In the genomic region with DNA sequence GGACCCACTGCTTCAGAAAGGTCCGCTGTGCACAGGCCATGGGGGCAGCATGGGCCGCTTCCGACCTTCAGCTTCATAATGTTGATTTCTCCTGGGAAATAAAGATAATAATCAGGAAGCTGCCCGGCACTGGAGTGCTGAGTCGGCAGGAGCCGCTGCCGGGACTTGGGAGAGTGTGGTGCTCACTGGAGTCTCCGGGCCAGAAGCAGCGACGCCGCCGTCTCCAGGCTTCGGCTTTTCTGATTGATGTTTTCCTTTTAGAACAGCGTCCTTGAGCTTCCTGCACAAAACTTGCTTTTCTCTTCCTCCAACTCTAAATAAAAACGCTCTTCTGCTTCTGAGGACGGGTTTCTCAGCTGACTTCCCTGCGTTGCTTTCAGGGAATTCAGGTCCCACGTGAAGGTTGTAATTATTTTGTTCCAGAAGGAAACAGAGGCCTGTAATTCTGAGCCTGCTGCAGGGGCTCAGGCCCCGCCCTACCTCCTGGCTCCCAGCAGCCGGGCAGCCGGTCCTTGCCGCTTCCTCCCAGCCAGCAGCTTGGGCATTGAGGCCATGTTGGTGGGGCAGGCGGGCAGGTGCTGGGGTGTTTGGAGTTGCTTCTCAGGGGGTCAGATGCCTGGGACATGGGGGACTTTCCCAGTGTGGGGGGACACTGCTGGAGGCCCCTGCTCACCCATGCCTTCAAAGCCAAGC, we compare ENCODE assay signal across 10 cellular contexts. TPM values are rescaled to one million over a fixed set of nuclear protein-coding genes. Genes with fewer than 3 reads are reported as not detected.
A peak's percentile ranks its signal among the peaks of the same experiment; 100 is the strongest.
DNase-seq lines count a peak whose midpoint lies in the region; ATAC-seq, FAIRE-seq and TF ChIP-seq lines count a peak whose summit lies in the region.
"Had no signal": no experiment of that assay in that cellular context is flagged by ENCODE, and none has a peak within 500 bp of the region (broad histone marks: within the 10 kb centered on the region; RNA-seq: fewer than 3 reads in every experiment).

No MANE protein-coding gene starts in this region.

- no peaks in the 10 kb centered on the region for H3K27me3 ChIP-seq in GM23338 (ENCODE audit: insufficient read depth)
- no peaks in the 10 kb centered on the region for H3K27me3 ChIP-seq in brain microvascular endothelial cell (replicated peaks)

- no peak overlapping the region for H2AFZ ChIP-seq in GM23338

- H3K4me2 ChIP-seq in GM23338: no peak overlapping the region

- in situ Hi-C loops in brain microvascular endothelial cell (cut with HindIII; ENCODE audit: low pct_ligation_motif_present, low sequenced_read_pairs): no loop called here

- H3K4me3 ChIP-seq in GM23338: no peak overlapping the region
- H3K4me3 ChIP-seq in brain microvascular endothelial cell (ENCODE audit: low read depth, low read length): no peak overlapping the region
- H3K4me3 ChIP-seq in kidney (ENCODE audit: low read length in 2 of 2): no peak overlapping the region
- H3K4me3 ChIP-seq in skin epidermis: no peak overlapping the region

- no peak overlapping the region; the same call in 2 of the 3 replicates for H3K4me3 Mint-ChIP-seq in GM23338
- H3K4me3 Mint-ChIP-seq in activated naive CD8-positive, alpha-beta T cell treated with anti-CD3 and anti-CD28 coated beads, Interleukin-2, amount 50 U/mL, for 24 hours: no peak overlapping the region

- H3K36me3 Mint-ChIP-seq in GM23338 (ENCODE audit: low read depth): peaks cover 4% of the 10 kb centered on the region; the same call in 2 of the 3 replicates
- no peaks in the 10 kb centered on the region for H3K36me3 Mint-ChIP-seq in activated naive CD8-positive, alpha-beta T cell treated with anti-CD3 and anti-CD28 coated beads, Interleukin-2, amount 50 U/mL, for 24 hours (ENCODE audit: low read depth)

- H3K4me1 ChIP-seq in GM23338 (ENCODE audit: insufficient read depth): peaks cover 25% of the 10 kb centered on the region; the same call in 1 of the 2 replicates
- H3K4me1 ChIP-seq in kidney (ENCODE audit: control insufficient read depth in 1 of 2, insufficient read depth in 1 of 2, low read depth in 1 of 2, low read length in 2 of 2): peaks cover 27 to 79% of the 10 kb centered on the region in 2 donors

- no peaks in the 10 kb centered on the region for H3K9me2 ChIP-seq in GM23338 (ENCODE audit: insufficient read depth)

- TF ChIP-seq CTCF in GM23338 (conservative IDR thresholded peaks at IDR 0.05; ENCODE audit: low read depth in 2 of 2): no peak
- peak; percentile 3 for TF ChIP-seq CTCF in brain microvascular endothelial cell (IDR thresholded peaks at IDR 0.05; ENCODE audit: low read depth, low read length, missing control alignments)
- peak; percentile 8 for TF ChIP-seq CTCF in kidney (IDR thresholded peaks at IDR 0.05; ENCODE audit: borderline replicate concordance, extremely low read depth, insufficient read depth)

- intact Hi-C loops in kidney (cut with DNase I): no loop called here

- H3F3A ChIP-seq in GM23338 (replicated peaks; ENCODE audit: low read depth): no peaks in the 10 kb centered on the region

- ATAC-seq in GM23338: no peak
- no peak for ATAC-seq in HG02884 (IDR thresholded peaks at IDR 0.05; ENCODE audit: unreplicated experiment)
- no peak for ATAC-seq in activated naive CD8-positive, alpha-beta T cell treated with anti-CD3 and anti-CD28 coated beads, Interleukin-2, amount 50 U/mL, for 24 hours
- ATAC-seq in GM19397 (IDR thresholded peaks at IDR 0.05; ENCODE audit: unreplicated experiment): no peak
- ATAC-seq: HCT116 had no signal

- H3K27ac Mint-ChIP-seq in GM23338: 0 out of 2 replicates have a peak overlapping the region, but pooled peaks have one; percentile 78
- H3K27ac Mint-ChIP-seq in activated naive CD8-positive, alpha-beta T cell treated with anti-CD3 and anti-CD28 coated beads, Interleukin-2, amount 50 U/mL, for 24 hours: no peak overlapping the region

- H3K9ac ChIP-seq in kidney (ENCODE audit: low read length in 2 of 2): peak overlapping the region; percentile 48

- no peaks in the 10 kb centered on the region for H3K79me2 ChIP-seq in GM23338 (replicated peaks; ENCODE audit: insufficient read depth)

- H3K9me3 Mint-ChIP-seq in GM23338: no peaks in the 10 kb centered on the region
- no peaks in the 10 kb centered on the region for H3K9me3 Mint-ChIP-seq in activated naive CD8-positive, alpha-beta T cell treated with anti-CD3 and anti-CD28 coated beads, Interleukin-2, amount 50 U/mL, for 24 hours

- FAIRE-seq in kidney (lab: Jason Lieb, UNC): no peak
- FAIRE-seq: RCC 7860 had no signal

- peaks cover 22% of the 10 kb centered on the region for H3K27me3 Mint-ChIP-seq in GM23338 (ENCODE audit: insufficient read depth, low read depth, poor library complexity)
- no peaks in the 10 kb centered on the region for H3K27me3 Mint-ChIP-seq in activated naive CD8-positive, alpha-beta T cell treated with anti-CD3 and anti-CD28 coated beads, Interleukin-2, amount 50 U/mL, for 24 hours

- H3K9me3 ChIP-seq in kidney (ENCODE audit: control insufficient read depth in 1 of 2, low read length in 2 of 2): no peaks in the 10 kb centered on the region

- H4K20me1 ChIP-seq in GM23338 (replicated peaks; ENCODE audit: insufficient read depth): no peaks in the 10 kb centered on the region

- peaks cover 48% of the 10 kb centered on the region for H3K4me1 Mint-ChIP-seq in GM23338
- peaks cover 7% of the 10 kb centered on the region for H3K4me1 Mint-ChIP-seq in activated naive CD8-positive, alpha-beta T cell treated with anti-CD3 and anti-CD28 coated beads, Interleukin-2, amount 50 U/mL, for 24 hours

- DNase-seq in GM23338 (ENCODE audit: low spot score) (no peak), brain microvascular endothelial cell (no peak), kidney (peak; percentile 91), activated gamma-delta T cell treated with Interleukin-2 at 50 U/mL for 16 hours (no peak)
- DNase-seq in activated naive CD8-positive, alpha-beta T cell treated with anti-CD3 and anti-CD28 coated beads, Interleukin-2, amount 50 U/mL, for 24 hours: no peak

- no peaks in the 10 kb centered on the region for H3K36me3 ChIP-seq in GM23338 (ENCODE audit: insufficient read depth)
- H3K36me3 ChIP-seq in brain microvascular endothelial cell (replicated peaks): no peaks in the 10 kb centered on the region
- peaks cover 0 to 2% of the 10 kb centered on the region in 2 donors for H3K36me3 ChIP-seq in kidney (ENCODE audit: control insufficient read depth in 1 of 2, insufficient read depth in 2 of 2, low read length in 2 of 2)

- H3K27ac ChIP-seq in GM23338 (ENCODE audit: low read depth): peak overlapping the region; percentile 74; the same call in 1 of the 2 replicates
- no peak overlapping the region for H3K27ac ChIP-seq in brain microvascular endothelial cell
- H3K27ac ChIP-seq in kidney (ENCODE audit: low read depth in 2 of 2, low read length in 2 of 2): peak overlapping the region; percentile 92 to 95
- H3K27ac ChIP-seq in skin epidermis: peak overlapping the region in 18 of 21 experiments; percentile 15 to 84 (median 68)

RNA-seq across cellular contexts. Expression of a gene that starts 14.7 kb away (rescaled TPM):
- total RNA-seq in GM23338 (2014; rRNA removed; shearing (Covaris generic)): 8.6 and 12.8 TPM in 2 replicates
- 2.2 and 2.3 TPM in 2 replicates for polyA plus RNA-seq in GM23338 (2016; fragmentation: Nextera tagmentation; extraction: Ambion mirVana)
- 24.3 TPM for total RNA-seq in kidney
- 12.9 TPM for polyA plus RNA-seq in kidney (ENCODE audit: insufficient read depth, low read depth, low replicate concordance)

Comparison
In these comparisons a context has a peak if more than half of its experiments do, and no peak if none do; other contexts are left out.
1. CTCF ChIP-seq: peak in brain microvascular endothelial cell (single experiment) and kidney (single experiment); none in GM23338 (0 of 2).